In genomic region chr16:89037261-89038152, GRCh38 we compare ENCODE assay signal across 9 cellular contexts. TPM values are rescaled to one million over a fixed set of nuclear protein-coding genes. Genes with fewer than 3 reads are reported as not detected.
DNase-seq lines count a peak whose midpoint lies in the region; ATAC-seq and TF ChIP-seq lines count a peak whose summit lies in the region.
"Had no signal": no experiment of that assay in that cellular context is flagged by ENCODE, and none has a peak within 500 bp of the region (broad histone marks: within the 10 kb centered on the region; RNA-seq: fewer than 3 reads in every experiment).

No MANE protein-coding gene starts in this region.

- H3K4me3 ChIP-seq in HEK293 (ENCODE audit: low read depth, low read length), result no peak overlapping the region
- H3K4me3 ChIP-seq: ovary had no signal

- H3K27me3 Mint-ChIP-seq in progenitor cell of endocrine pancreas, result peaks cover 22% of the 10 kb centered on the region

- TF ChIP-seq CTCF in HEK293 (tag by site-specific recombination; IDR thresholded peaks at IDR 0.05) (no peak), progenitor cell of endocrine pancreas (IDR thresholded peaks at IDR 0.05; ENCODE audit: unreplicated experiment) (no peak)

- ATAC-seq in SK-N-SH treated with all-trans-retinoic acid at 6 μM for 48 hours, result peak; percentile 72
- peak; percentile 39 for ATAC-seq in esophagus mucosa
- ATAC-seq in HG03442 (IDR thresholded peaks at IDR 0.05; ENCODE audit: unreplicated experiment), result no peak

- CTCF ChIA-PET in HEK293 (lab: Yijun Ruan, JAX), result no interaction called here

- H3K27ac ChIP-seq in HEK293 (ENCODE audit: extremely low read depth, low read depth, low read length), result no peak overlapping the region
- H3K27ac ChIP-seq: ovary had no signal

- no peaks in the 10 kb centered on the region for H3K4me1 ChIP-seq in HEK293 (ENCODE audit: control insufficient read depth, insufficient read depth, low read length)

- DNase-seq in progenitor cell of endocrine pancreas (ENCODE audit: low spot score, unreplicated experiment) (peak; percentile 72), NCI-H2227 treated with DMSO at 0.1 percent for 48 hours (lab: John Stamatoyannopoulos, UW) (no peak), inferior parietal cortex (ENCODE audit: extremely low spot score) (no peak), NCI-H446 treated with DMSO at 0.1 percent for 48 hours (lab: John Stamatoyannopoulos, UW) (no peak)

- no peaks in the 10 kb centered on the region for H3K4me1 Mint-ChIP-seq in progenitor cell of endocrine pancreas (ENCODE audit: low read depth)

- no peaks in the 10 kb centered on the region for H3K36me3 ChIP-seq in HEK293 (ENCODE audit: control insufficient read depth in 2 of 2, insufficient read depth in 1 of 2, low read length in 2 of 2)
- H3K36me3 ChIP-seq: ovary had no signal

- H3K36me3 Mint-ChIP-seq in progenitor cell of endocrine pancreas (ENCODE audit: insufficient read depth), result no peaks in the 10 kb centered on the region

- H3K4me3 Mint-ChIP-seq in progenitor cell of endocrine pancreas (ENCODE audit: low read depth), result no peak overlapping the region

- H3K27ac Mint-ChIP-seq in progenitor cell of endocrine pancreas, result no peak overlapping the region

- H3K9me3 ChIP-seq in HEK293 (ENCODE audit: control insufficient read depth, insufficient read depth, low read depth, low read length), result no peaks in the 10 kb centered on the region
- H3K9me3 ChIP-seq: ovary had no signal

- H3K9me3 Mint-ChIP-seq in progenitor cell of endocrine pancreas (ENCODE audit: low read depth), result no peaks in the 10 kb centered on the region

- POLR2A ChIA-PET in HEK293 (lab: Yijun Ruan, JAX), result no interaction called here

TF ChIP-seq in HEK293, 187 proteins besides CTCF, POLR2A, EP300 and RAD21:
- no peak for TF ChIP-seq ZNF350 (tag by site-specific recombination; IDR thresholded peaks at IDR 0.05)
- 0 out of 2 replicates have a peak, but pooled peaks have one; percentile 9 for TF ChIP-seq ZNF341 (tag by site-specific recombination; IDR thresholded peaks at IDR 0.05; ENCODE audit: low read depth)
- no peak for TF ChIP-seq ZNF2 (tag by site-specific recombination; IDR thresholded peaks at IDR 0.05)
- no peak for TF ChIP-seq ZNF549 (tag by site-specific recombination; IDR thresholded peaks at IDR 0.05)
- TF ChIP-seq, protein P1, sequence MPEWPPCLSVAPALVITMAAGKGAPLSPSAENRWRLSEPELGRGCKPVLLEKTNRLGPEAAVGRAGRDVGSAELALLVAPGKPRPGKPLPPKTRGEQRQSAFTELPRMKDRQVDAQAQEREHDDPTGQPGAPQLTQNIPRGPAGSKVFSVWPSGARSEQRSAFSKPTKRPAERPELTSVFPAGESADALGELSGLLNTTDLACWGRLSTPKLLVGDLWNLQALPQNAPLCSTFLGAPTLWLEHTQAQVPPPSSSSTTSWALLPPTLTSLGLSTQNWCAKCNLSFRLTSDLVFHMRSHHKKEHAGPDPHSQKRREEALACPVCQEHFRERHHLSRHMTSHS (tag by site-specific recombination; IDR thresholded peaks at IDR 0.05), result no peak
- no peak for TF ChIP-seq ZNF704 (tag by site-specific recombination; IDR thresholded peaks at IDR 0.05)
- peak; percentile 94 for TF ChIP-seq REST (tag by site-specific recombination; IDR thresholded peaks at IDR 0.05)

TF ChIP-seq in SK-N-SH treated with all-trans-retinoic acid at 6 μM for 48 hours, 23 proteins besides CTCF, POLR2A, EP300 and RAD21:
- TF ChIP-seq TOX (CRISPR knock-in tag; IDR thresholded peaks at IDR 0.05; ENCODE audit: borderline replicate concordance) (no peak), ZFP30 (CRISPR knock-in tag; IDR thresholded peaks at IDR 0.05) (no peak), SNAI2 (CRISPR knock-in tag; IDR thresholded peaks at IDR 0.05) (no peak), GLIS3 (CRISPR knock-in tag; IDR thresholded peaks at IDR 0.05) (no peak), ISL1 (CRISPR knock-in tag; IDR thresholded peaks at IDR 0.05) (no peak), BACH2 (CRISPR knock-in tag; IDR thresholded peaks at IDR 0.05; ENCODE audit: borderline replicate concordance) (no peak), ZFP3 (CRISPR knock-in tag; IDR thresholded peaks at IDR 0.05) (no peak)
- TF ChIP-seq, protein P2, sequence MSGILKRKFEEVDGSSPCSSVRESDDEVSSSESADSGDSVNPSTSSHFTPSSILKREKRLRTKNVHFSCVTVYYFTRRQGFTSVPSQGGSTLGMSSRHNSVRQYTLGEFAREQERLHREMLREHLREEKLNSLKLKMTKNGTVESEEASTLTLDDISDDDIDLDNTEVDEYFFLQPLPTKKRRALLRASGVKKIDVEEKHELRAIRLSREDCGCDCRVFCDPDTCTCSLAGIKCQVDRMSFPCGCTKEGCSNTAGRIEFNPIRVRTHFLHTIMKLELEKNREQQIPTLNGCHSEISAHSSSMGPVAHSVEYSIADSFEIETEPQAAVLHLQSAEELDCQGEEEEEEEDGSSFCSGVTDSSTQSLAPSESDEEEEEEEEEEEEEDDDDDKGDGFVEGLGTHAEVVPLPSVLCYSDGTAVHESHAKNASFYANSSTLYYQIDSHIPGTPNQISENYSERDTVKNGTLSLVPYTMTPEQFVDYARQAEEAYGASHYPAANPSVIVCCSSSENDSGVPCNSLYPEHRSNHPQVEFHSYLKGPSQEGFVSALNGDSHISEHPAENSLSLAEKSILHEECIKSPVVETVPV (CRISPR knock-in tag; IDR thresholded peaks at IDR 0.05), result no peak
TF ChIP-seq in SK-N-SH treated with all-trans-retinoic acid at 6 μM for 48 hours: peak in this region for 0.

RNA-seq across cellular contexts. Expression of gene ACSF3, which starts 56.1 kb away (rescaled TPM):
- 14.1 TPM for total RNA-seq in esophagus mucosa
- 25.2 and 31.3 TPM in 2 replicates for total RNA-seq in progenitor cell of endocrine pancreas
